ENCODE assay signal across 7 cellular contexts in the genomic region with DNA sequence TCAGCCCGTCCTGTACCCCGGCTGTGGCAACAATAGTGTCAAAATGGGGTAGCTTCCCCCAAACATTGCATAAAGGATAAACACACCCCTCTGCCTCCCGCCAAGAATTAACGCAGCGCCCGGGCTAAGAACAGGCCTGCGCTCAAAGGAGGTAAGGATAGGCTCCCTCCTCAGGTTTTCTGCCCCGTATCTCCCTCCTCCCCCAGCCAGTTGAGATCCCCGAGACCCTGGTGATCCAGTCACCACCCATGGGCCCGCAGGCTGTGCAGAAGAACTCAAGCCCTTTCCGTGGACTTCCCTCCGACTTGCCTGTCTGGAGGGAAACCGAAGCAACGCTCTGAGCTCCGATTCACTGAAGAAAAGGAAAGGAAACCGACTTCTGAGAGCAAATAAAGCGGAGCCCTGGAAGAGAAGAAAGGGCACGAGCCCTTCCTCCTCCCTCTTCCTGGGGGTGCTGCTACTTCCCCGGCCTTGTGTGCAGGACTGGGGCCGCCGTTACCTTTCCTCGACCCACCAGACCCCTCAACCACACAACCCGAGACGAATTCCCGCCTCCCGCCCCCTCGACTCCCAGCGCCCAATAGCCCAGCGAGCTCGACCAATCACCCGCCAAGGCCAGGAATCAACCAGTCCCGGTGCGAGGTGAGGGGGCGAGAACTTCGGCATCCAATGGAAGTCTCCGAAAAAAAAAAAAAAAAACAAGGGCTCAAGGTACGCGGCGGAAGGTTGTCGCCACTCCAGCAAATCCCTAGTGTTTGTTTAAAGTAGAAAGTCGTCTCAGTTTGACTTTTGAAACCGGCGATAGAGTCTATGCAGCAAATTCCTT.
A peak's percentile ranks its signal among the peaks of the same experiment; 100 is the strongest.
DNase-seq lines count a peak whose midpoint lies in the region; ATAC-seq and TF ChIP-seq lines count a peak whose summit lies in the region.

Gene BRIP1 (minus strand): TSS at position 554 of the 826 bp plus-strand sequence. CDS start 1,989 bp downstream, outside the sequence.

- H3K4me3 ChIP-seq in astrocyte of the cerebellum (ENCODE audit: low read depth, low read length): peak within 1 kb of the TSS; percentile 81
- peak within 1 kb of the TSS; percentile 87 for H3K4me3 ChIP-seq in retinal pigment epithelial cell (ENCODE audit: low read length)

- in situ Hi-C loops in astrocyte of the cerebellum (cut with HindIII; ENCODE audit: low sequenced_read_pairs): no loop called here

- TF ChIP-seq CTCF in astrocyte of the cerebellum (IDR thresholded peaks at IDR 0.05; ENCODE audit: low read depth, low read length, missing control alignments): no peak
- no peak for TF ChIP-seq CTCF in retinal pigment epithelial cell (conservative IDR thresholded peaks at IDR 0.05; ENCODE audit: low read depth, low read length)

- DNase-seq in NCI-H2029 treated with DMSO at 0.1 percent for 48 hours (lab: John Stamatoyannopoulos, UW) (peak; percentile 66), T-helper 22 cell (ENCODE audit: low read depth) (peak; percentile 86), astrocyte of the cerebellum (ENCODE audit: low read depth) (peak; percentile 88), hypothalamus (lab: John Stamatoyannopoulos, UW) (peak; percentile 5 to 87 (median 64)), retinal pigment epithelial cell (ENCODE audit: low read depth) (peak; percentile 81)

- ATAC-seq in GM18511 (IDR thresholded peaks at IDR 0.05; ENCODE audit: unreplicated experiment) (peak; percentile 94), HG03025 (IDR thresholded peaks at IDR 0.05; ENCODE audit: low FRiP score, unreplicated experiment) (peak; percentile 67)

Comparison
In these comparisons a context has a peak if more than half of its experiments do, and no peak if none do; other contexts are left out.
1. Peak in every context shown above with its lines: DNase-seq, ATAC-seq and H3K4me3 ChIP-seq.